8 cellular contexts compared by ENCODE assay signal in the genomic region with DNA sequence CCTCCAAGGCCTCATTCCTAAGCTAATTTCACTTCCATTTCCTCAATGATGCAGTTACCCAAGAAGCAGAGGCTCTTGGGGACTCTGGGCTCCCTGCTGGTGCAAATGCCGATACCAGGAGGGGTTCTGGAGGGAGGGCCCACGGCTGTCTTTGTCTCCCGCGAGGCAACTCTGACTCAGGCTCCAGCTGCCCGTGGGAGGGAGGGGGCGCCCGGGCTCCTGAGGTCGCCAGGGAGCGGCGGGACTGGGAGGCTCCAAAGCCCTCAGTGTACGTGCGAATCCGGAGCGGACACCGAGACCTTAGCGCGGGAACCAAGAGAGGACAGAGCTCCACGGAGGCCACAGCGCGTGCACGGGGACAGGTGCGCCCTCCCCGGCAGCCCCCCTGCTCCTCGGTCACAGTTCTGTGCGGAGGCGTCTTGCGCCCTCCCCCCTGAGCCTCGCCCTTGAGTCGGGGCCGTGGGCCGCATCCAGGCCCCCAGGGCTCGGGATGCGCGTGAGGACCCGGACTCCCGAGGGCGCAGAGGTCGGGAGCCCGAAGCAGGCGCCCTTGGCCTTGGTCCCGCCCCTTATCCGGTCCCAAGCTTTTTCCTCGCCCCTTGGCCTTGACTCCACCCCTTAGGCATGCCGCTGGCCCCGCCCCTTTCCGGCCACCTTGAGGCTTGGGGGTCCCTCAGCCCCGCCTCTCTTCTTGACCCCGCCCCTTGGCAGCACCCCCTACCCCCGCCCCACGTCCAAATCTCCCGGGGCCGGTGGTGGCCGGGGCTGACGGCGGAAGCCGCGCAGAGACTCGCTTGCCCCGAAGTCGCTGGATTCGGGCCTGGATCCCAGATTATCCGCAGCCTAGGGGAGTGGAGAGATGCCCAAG. TPM values are rescaled to one million over a fixed set of nuclear protein-coding genes. Genes with fewer than 3 reads are reported as not detected.
DNase-seq lines count a peak whose midpoint lies in the region; ATAC-seq and TF ChIP-seq lines count a peak whose summit lies in the region.

No MANE protein-coding gene starts in this region.

- peaks cover 25 to 42% (median 26%) of the 10 kb centered on the region in 3 donors for H3K4me1 ChIP-seq in esophagus squamous epithelium

- peaks cover 35% of the 10 kb centered on the region for H3K27me3 Mint-ChIP-seq in activated CD4-positive, alpha-beta T cell treated with anti-CD3 and anti-CD28 coated beads, Interleukin-2, amount 10 ng/mL, durations not matched to agents 7 days and 5 days
- peaks cover 11 to 13% of the 10 kb centered on the region in 2 donors for H3K27me3 Mint-ChIP-seq in natural killer cell (ENCODE audit: low read depth in 2 of 2)

- DNase-seq in AG08395 (ENCODE audit: low spot score) (peak; percentile 66), esophagus squamous epithelium (lab: John Stamatoyannopoulos, UW) (no peak), natural killer cell (no peak), NCI-H345 (lab: John Stamatoyannopoulos, UW) (no peak)
- DNase-seq in activated CD4-positive, alpha-beta T cell treated with anti-CD3 and anti-CD28 coated beads, Interleukin-2, amount 10 ng/mL, durations not matched to agents 7 days and 5 days: peak; percentile 28

- peak overlapping the region; percentile 24 to 68 (median 51) for H3K4me3 ChIP-seq in esophagus squamous epithelium

- intact Hi-C loops in esophagus squamous epithelium (cut with DNase I): no loop called here
- intact Hi-C loops in natural killer cell (cut with micrococcal nuclease): no loop called here

- peaks cover 4 to 58% (median 14%) of the 10 kb centered on the region in 4 donors for H3K27me3 ChIP-seq in esophagus squamous epithelium

- H3K36me3 ChIP-seq in esophagus squamous epithelium: no peaks in the 10 kb centered on the region

- peaks cover 21% of the 10 kb centered on the region for H3K4me1 Mint-ChIP-seq in activated CD4-positive, alpha-beta T cell treated with anti-CD3 and anti-CD28 coated beads, Interleukin-2, amount 10 ng/mL, durations not matched to agents 7 days and 5 days
- H3K4me1 Mint-ChIP-seq in natural killer cell: peaks cover 0 to 19% of the 10 kb centered on the region in 2 donors

- H3K36me3 Mint-ChIP-seq in activated CD4-positive, alpha-beta T cell treated with anti-CD3 and anti-CD28 coated beads, Interleukin-2, amount 10 ng/mL, durations not matched to agents 7 days and 5 days (ENCODE audit: low read depth): no peaks in the 10 kb centered on the region
- H3K36me3 Mint-ChIP-seq in natural killer cell: no peaks in the 10 kb centered on the region

- 0% methylated on average over 1 of the region's 62 CpGs; no CpG with 5 or more reads in 1 of the 2 donors for whole genome bisulfite sequencing in esophagus squamous epithelium, 2 donors

- H3K4me3 Mint-ChIP-seq in activated CD4-positive, alpha-beta T cell treated with anti-CD3 and anti-CD28 coated beads, Interleukin-2, amount 10 ng/mL, durations not matched to agents 7 days and 5 days: peak overlapping the region; percentile 34
- peak overlapping the region; percentile 79 for H3K4me3 Mint-ChIP-seq in natural killer cell

- ATAC-seq in GM18873 (IDR thresholded peaks at IDR 0.05; ENCODE audit: low FRiP score, unreplicated experiment) (peak; percentile 47), HG03159 (IDR thresholded peaks at IDR 0.05; ENCODE audit: unreplicated experiment) (peak; percentile 34), natural killer cell (peak in 2 of 3 donors; percentile 57 to 61), HG03457 (IDR thresholded peaks at IDR 0.05; ENCODE audit: unreplicated experiment) (no peak)

- no peaks in the 10 kb centered on the region for H3K9me3 ChIP-seq in esophagus squamous epithelium

- CTCF ChIA-PET in activated CD4-positive, alpha-beta T cell treated with anti-CD3 and anti-CD28 coated beads, Interleukin-2, amount 10 ng/mL, durations not matched to agents 7 days and 5 days (lab: Charles Lee): interaction anchor here (0.6 to 2.2 kb wide), 3 partner anchors 9 to 828 kb away, joined by 3 to 6 read pairs (median 3); no protein-coding TSS in a partner anchor

- TF ChIP-seq POLR2A in esophagus squamous epithelium (IDR thresholded peaks at IDR 0.05): peak in 1 of 4 donors; percentile 45

- peak overlapping the region in 3 of 4 donors; percentile 1 to 40 (median 13) for H3K27ac ChIP-seq in esophagus squamous epithelium

- H3K27ac Mint-ChIP-seq in activated CD4-positive, alpha-beta T cell treated with anti-CD3 and anti-CD28 coated beads, Interleukin-2, amount 10 ng/mL, durations not matched to agents 7 days and 5 days: no peak overlapping the region
- H3K27ac Mint-ChIP-seq in natural killer cell: peak overlapping the region in 1 of 2 donors; percentile 54

- no peaks in the 10 kb centered on the region for H3K9me3 Mint-ChIP-seq in activated CD4-positive, alpha-beta T cell treated with anti-CD3 and anti-CD28 coated beads, Interleukin-2, amount 10 ng/mL, durations not matched to agents 7 days and 5 days
- no peaks in the 10 kb centered on the region for H3K9me3 Mint-ChIP-seq in natural killer cell

- POLR2A ChIA-PET in activated CD4-positive, alpha-beta T cell treated with anti-CD3 and anti-CD28 coated beads, Interleukin-2, amount 10 ng/mL, durations not matched to agents 7 days and 5 days (lab: Charles Lee): no interaction called here

- TF ChIP-seq CTCF in esophagus squamous epithelium (IDR thresholded peaks at IDR 0.05): no peak
- TF ChIP-seq CTCF in natural killer cell (IDR thresholded peaks at IDR 0.05): no peak

RNA-seq across cellular contexts. Expression of a gene that starts 4.7 kb away (rescaled TPM):
- not detected for total RNA-seq in activated CD4-positive, alpha-beta T cell treated with anti-CD3 and anti-CD28 coated beads, Interleukin-2, amount 10 ng/mL, durations not matched to agents 7 days and 5 days
- total RNA-seq in esophagus squamous epithelium (not detected), natural killer cell (under 1 TPM in 1 of 3 donors, not detected in 2; 0.24 TPM)

RNA-seq across cellular contexts. Expression of a gene that starts 7.0 kb away (rescaled TPM):
- total RNA-seq in activated CD4-positive, alpha-beta T cell treated with anti-CD3 and anti-CD28 coated beads, Interleukin-2, amount 10 ng/mL, durations not matched to agents 7 days and 5 days: 1 to 10 TPM; 1.3 to 1.7 TPM
- total RNA-seq in esophagus squamous epithelium (1 to 10 TPM in 1 of 4 donors, under 1 TPM in 3; 0.19 to 1.9 (median 0.32) TPM), natural killer cell (1 to 10 TPM; 2.4 to 3.2 (median 2.7) TPM)

RNA-seq across cellular contexts. Expression of a gene that starts 27.4 kb away (rescaled TPM):
- total RNA-seq in activated CD4-positive, alpha-beta T cell treated with anti-CD3 and anti-CD28 coated beads, Interleukin-2, amount 10 ng/mL, durations not matched to agents 7 days and 5 days: 10 to 100 TPM; 76.6 to 92.0 TPM
- total RNA-seq in esophagus squamous epithelium (10 to 100 TPM in 2 of 4 donors, 1 to 10 TPM in 2; 6.9 to 12.6 (median 10.5) TPM), natural killer cell (1 to 10 TPM; 4.2 to 7.1 (median 6.1) TPM)

RNA-seq across cellular contexts. Expression of a gene that starts 49.7 kb away (rescaled TPM):
- total RNA-seq in activated CD4-positive, alpha-beta T cell treated with anti-CD3 and anti-CD28 coated beads, Interleukin-2, amount 10 ng/mL, durations not matched to agents 7 days and 5 days: 1 to 10 TPM; 1.4 to 1.6 TPM
- total RNA-seq in esophagus squamous epithelium (1 to 10 TPM in 1 of 4 donors, under 1 TPM in 3; 0.04 to 1.1 (median 0.34) TPM), natural killer cell (under 1 TPM in 1 of 3 donors, not detected in 2; 0.38 TPM)

Comparison
In these comparisons a context has a peak if more than half of its experiments do, and no peak if none do; other contexts are left out.
1. DNase-seq: peak in AG08395 (single experiment) and activated CD4-positive, alpha-beta T cell treated with anti-CD3 and anti-CD28 coated beads, Interleukin-2, amount 10 ng/mL, durations not matched to agents 7 days and 5 days (single experiment); none in esophagus squamous epithelium (single experiment), natural killer cell (single experiment) and NCI-H345 (single experiment).
2. RNA of a gene that starts 27.4 kb away (total RNA-seq): 76.6 to 92.0 TPM in activated CD4-positive, alpha-beta T cell treated with anti-CD3 and anti-CD28 coated beads, Interleukin-2, amount 10 ng/mL, durations not matched to agents 7 days and 5 days; 6.9 to 12.6 TPM in esophagus squamous epithelium and 4.2 to 7.1 TPM in natural killer cell; every median in the first group is over 4 times any median in the second.